In genomic region chr20:40931348-40932044, GRCh38 we compare ENCODE assay signal across 18 cellular contexts.
DNase-seq lines count a peak whose midpoint lies in the region; TF ChIP-seq lines count a peak whose summit lies in the region.
"Had no signal": no experiment of that assay in that cellular context is flagged by ENCODE, and none has a peak within 500 bp of the region (broad histone marks: within the 10 kb centered on the region; RNA-seq: fewer than 3 reads in every experiment).

No MANE protein-coding gene starts in this region.

- TF ChIP-seq CTCF in GM20000 (IDR thresholded peaks at IDR 0.05; ENCODE audit: extremely low read depth, missing control alignments), result no peak

- H3K4me3 ChIP-seq in Jurkat, Clone E6-1 (ENCODE audit: low read length), result peak overlapping the region; percentile 38
- H3K4me3 ChIP-seq: SJCRH30 had no signal

- DNase-seq in Ammon's horn (ENCODE audit: low spot score) (peak; percentile 29), NCI-H2171 (lab: John Stamatoyannopoulos, UW) (peak; percentile 13), inferior parietal cortex (ENCODE audit: extremely low spot score) (peak; percentile 29), COR-L47 (lab: John Stamatoyannopoulos, UW) (no peak), NCI-H2029 (lab: John Stamatoyannopoulos, UW) (no peak), GM20000 (ENCODE audit: low spot score) (no peak), NCI-H2107 (lab: John Stamatoyannopoulos, UW) (no peak)
- DNase-seq in Jurkat, Clone E6-1 (ENCODE audit: low read depth, low spot score), result peak; percentile 98
- DNase-seq: 8988T; C1 segment of cervical spinal cord; H9; MV-4-11; NCI-H1417 treated with DMSO at 0.1 percent for 48 hours; NCI-H2081 treated with DMSO at 0.1 percent for 48 hours; NCI-H345; NCI-H526 treated with DMSO at 0.1 percent for 48 hours; NK-92 treated with Interleukin-12 subunit alpha and Interleukin-12 subunit beta, amount 100 ng/mL, for 24 hours; SJCRH30 had no signal

Comparison
In these comparisons a context has a peak if more than half of its experiments do, and no peak if none do; other contexts are left out.
1. DNase-seq: peak in Ammon's horn (single experiment), Jurkat, Clone E6-1 (single experiment), NCI-H2171 (single experiment) and inferior parietal cortex (single experiment); none in COR-L47 (single experiment), NCI-H2029 (single experiment), GM20000 (single experiment) and NCI-H2107 (single experiment).